Comparison of ENCODE assay signal across 8 cellular contexts in the genomic region with DNA sequence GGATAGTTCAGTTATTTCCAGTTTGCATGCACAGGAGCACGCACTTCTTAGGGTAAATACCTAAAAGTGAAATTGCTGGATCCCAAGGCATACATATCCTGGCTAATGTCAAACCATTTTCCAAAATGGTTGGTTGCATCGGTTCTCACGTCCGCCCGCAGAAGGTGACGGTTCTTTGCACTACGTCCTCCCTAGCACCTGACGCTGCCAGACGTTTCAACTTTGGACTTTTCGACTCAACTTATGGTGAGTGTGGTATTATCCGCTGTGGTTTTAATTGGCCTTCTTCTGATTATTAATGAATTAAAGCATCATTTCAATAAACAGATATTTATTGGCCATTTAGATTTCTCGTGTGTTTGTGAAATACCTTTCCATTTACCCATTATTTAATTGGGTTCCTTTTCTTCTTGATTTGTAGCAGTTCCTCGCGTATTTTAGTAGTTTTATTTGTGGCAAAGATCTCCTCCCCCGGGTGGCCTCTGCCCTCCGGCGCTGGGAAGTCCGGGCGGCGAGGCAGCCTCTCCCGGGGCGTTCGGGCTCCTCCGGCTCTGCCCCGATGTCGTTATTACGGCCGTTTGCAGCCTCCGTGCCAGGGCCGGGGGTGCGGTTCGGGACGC. TPM values are rescaled to one million over a fixed set of nuclear protein-coding genes. Genes with fewer than 3 reads are reported as not detected.
A peak's percentile ranks its signal among the peaks of the same experiment; 100 is the strongest.
DNase-seq lines count a peak whose midpoint lies in the region; ATAC-seq, FAIRE-seq and TF ChIP-seq lines count a peak whose summit lies in the region.

A gene (plus strand): TSS at position 571 of the 620 bp plus-strand sequence. CDS start 3,091 bp downstream, outside the sequence.

- H3K27ac Mint-ChIP-seq in activated CD4-positive, alpha-beta T cell treated with anti-CD3 and anti-CD28 coated beads, Interleukin-2, amount 10 ng/mL, durations not matched to agents 24 days and 14 days = peak within 1 kb of the TSS; percentile 75
- H3K27ac Mint-ChIP-seq in activated naive CD8-positive, alpha-beta T cell treated with anti-CD3 and anti-CD28 coated beads, Interleukin-2, amount 50 U/mL, for 24 hours = peak within 1 kb of the TSS; percentile 67

- peak within 1 kb of the TSS; percentile 85 for H3K4me3 Mint-ChIP-seq in activated CD4-positive, alpha-beta T cell treated with anti-CD3 and anti-CD28 coated beads, Interleukin-2, amount 10 ng/mL, durations not matched to agents 24 days and 14 days
- H3K4me3 Mint-ChIP-seq in activated naive CD8-positive, alpha-beta T cell treated with anti-CD3 and anti-CD28 coated beads, Interleukin-2, amount 50 U/mL, for 24 hours = peak within 1 kb of the TSS; percentile 84

- no peaks in the 10 kb centered on the region for H3K9me3 Mint-ChIP-seq in activated CD4-positive, alpha-beta T cell treated with anti-CD3 and anti-CD28 coated beads, Interleukin-2, amount 10 ng/mL, durations not matched to agents 24 days and 14 days
- no peaks in the 10 kb centered on the region for H3K9me3 Mint-ChIP-seq in activated naive CD8-positive, alpha-beta T cell treated with anti-CD3 and anti-CD28 coated beads, Interleukin-2, amount 50 U/mL, for 24 hours

- no peak for ATAC-seq in activated naive CD8-positive, alpha-beta T cell treated with anti-CD3 and anti-CD28 coated beads, Interleukin-2, amount 50 U/mL, for 24 hours

- H3K4me1 ChIP-seq in testis = peaks cover 9% of the 10 kb centered on the region

- H3K27me3 Mint-ChIP-seq in activated CD4-positive, alpha-beta T cell treated with anti-CD3 and anti-CD28 coated beads, Interleukin-2, amount 10 ng/mL, durations not matched to agents 24 days and 14 days = peaks cover 15% of the 10 kb centered on the region
- H3K27me3 Mint-ChIP-seq in activated naive CD8-positive, alpha-beta T cell treated with anti-CD3 and anti-CD28 coated beads, Interleukin-2, amount 50 U/mL, for 24 hours = peaks cover 9% of the 10 kb centered on the region

- no peaks in the 10 kb centered on the region for H3K9me3 ChIP-seq in testis

- 23 to 24% methylated on average over 27 to 29 of the region's 33 CpGs for WGBS in testis, 2 donors

- TF ChIP-seq POLR2A in testis (IDR thresholded peaks at IDR 0.05) = no peak

- intact Hi-C loops in activated CD4-positive, alpha-beta T cell treated with anti-CD3 and anti-CD28 coated beads, Interleukin-2, amount 10 ng/mL, durations not matched to agents 24 days and 14 days (cut with micrococcal nuclease) = loop anchor here (2.0 to 5.0 kb wide), 2 partner anchors 25 to 100 kb away; a partner anchor contains a TSS
- intact Hi-C loops in testis (cut with DNase I; ENCODE audit: low total_unique reads) = no loop called here

- H3K27ac ChIP-seq in layer of hippocampus (ENCODE audit: low read depth, low read length) (peak within 1 kb of the TSS; percentile 54), testis (peak within 1 kb of the TSS; percentile 69 to 83)

- H3K36me3 ChIP-seq in testis (ENCODE audit: low read depth, missing control alignments) = no peaks in the 10 kb centered on the region

- no peak for DNase-seq in activated CD4-positive, alpha-beta T cell treated with anti-CD3 and anti-CD28 coated beads, Interleukin-2, amount 10 ng/mL, durations not matched to agents 24 days and 14 days
- no peak for DNase-seq in activated CD4-positive, alpha-beta T cell treated with anti-CD3 and anti-CD28 coated beads for 4 hours
- no peak for DNase-seq in activated naive CD8-positive, alpha-beta T cell treated with anti-CD3 and anti-CD28 coated beads, Interleukin-2, amount 50 U/mL, for 24 hours
- DNase-seq in testis (no peak), HTR-8/SVneo (ENCODE audit: insufficient read length, low spot score) (no peak), cortex of kidney (lab: John Stamatoyannopoulos, UW) (no peak), RKO (ENCODE audit: low spot score) (no peak)

- no peak for TF ChIP-seq CTCF in testis (IDR thresholded peaks at IDR 0.05)

- peaks cover 22% of the 10 kb centered on the region for H3K4me1 Mint-ChIP-seq in activated CD4-positive, alpha-beta T cell treated with anti-CD3 and anti-CD28 coated beads, Interleukin-2, amount 10 ng/mL, durations not matched to agents 24 days and 14 days
- peaks cover 28% of the 10 kb centered on the region for H3K4me1 Mint-ChIP-seq in activated naive CD8-positive, alpha-beta T cell treated with anti-CD3 and anti-CD28 coated beads, Interleukin-2, amount 50 U/mL, for 24 hours

- FAIRE-seq in HTR-8/SVneo (lab: Jason Lieb, UNC) = no peak

- H3K4me3 ChIP-seq in testis = peak within 1 kb of the TSS; percentile 70 to 76

- H3K27me3 ChIP-seq in layer of hippocampus (ENCODE audit: control insufficient read depth, insufficient read depth, low read length) = peaks cover 2% of the 10 kb centered on the region
- no peaks in the 10 kb centered on the region for H3K27me3 ChIP-seq in testis

- no peaks in the 10 kb centered on the region for H3K36me3 Mint-ChIP-seq in activated CD4-positive, alpha-beta T cell treated with anti-CD3 and anti-CD28 coated beads, Interleukin-2, amount 10 ng/mL, durations not matched to agents 24 days and 14 days (ENCODE audit: low read depth)
- H3K36me3 Mint-ChIP-seq in activated naive CD8-positive, alpha-beta T cell treated with anti-CD3 and anti-CD28 coated beads, Interleukin-2, amount 50 U/mL, for 24 hours (ENCODE audit: low read depth) = peaks cover 4% of the 10 kb centered on the region

RNA-seq across cellular contexts. Expression of the gene that starts here (rescaled TPM):
- 0.95 and 1.1 TPM in 2 replicates for total RNA-seq in activated CD4-positive, alpha-beta T cell treated with anti-CD3 and anti-CD28 coated beads, Interleukin-2, amount 10 ng/mL, durations not matched to agents 24 days and 14 days
- total RNA-seq in testis = 10 to 100 TPM; 22.3 to 32.7 TPM
- 46.3 TPM for polyA plus RNA-seq in testis (ENCODE audit: insufficient read depth, low read depth, low replicate concordance)

Comparison
In these comparisons a context has a peak if more than half of its experiments do, and no peak if none do; other contexts are left out.
1. RNA of the gene that starts here (total RNA-seq): 22.3 to 32.7 TPM in testis; 0.95 to 1.1 TPM in activated CD4-positive, alpha-beta T cell treated with anti-CD3 and anti-CD28 coated beads, Interleukin-2, amount 10 ng/mL, durations not matched to agents 24 days and 14 days; every median in the first group is over 10 times any median in the second.